In the genomic region with DNA sequence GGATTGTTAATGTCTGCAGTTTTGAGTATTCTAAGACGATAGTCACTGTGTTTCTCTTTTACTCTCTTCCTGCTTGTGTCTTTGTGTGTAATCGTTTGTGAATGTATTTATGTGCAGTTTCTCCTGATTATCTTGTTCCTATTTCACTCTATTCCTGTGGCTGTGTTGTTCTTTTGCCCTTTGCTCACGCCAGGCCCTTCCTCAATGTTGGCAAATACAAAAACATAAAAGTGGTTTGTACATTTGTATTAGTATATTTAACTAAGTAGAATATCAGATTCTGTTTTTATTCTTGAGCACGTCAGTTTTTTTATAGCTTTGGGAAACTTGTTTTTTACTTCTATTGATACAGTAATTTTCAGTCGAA, we compare ENCODE assay signal across 1 cellular context.
TF ChIP-seq lines count a peak whose summit lies in the region.

No MANE protein-coding gene starts in this region.

TF ChIP-seq in GM23338, 12 proteins besides CTCF, POLR2A, EP300 and RAD21 (continued from another document):
- TF ChIP-seq REST (IDR thresholded peaks at IDR 0.05; ENCODE audit: unreplicated experiment) = no peak
- TF ChIP-seq, protein P1, sequence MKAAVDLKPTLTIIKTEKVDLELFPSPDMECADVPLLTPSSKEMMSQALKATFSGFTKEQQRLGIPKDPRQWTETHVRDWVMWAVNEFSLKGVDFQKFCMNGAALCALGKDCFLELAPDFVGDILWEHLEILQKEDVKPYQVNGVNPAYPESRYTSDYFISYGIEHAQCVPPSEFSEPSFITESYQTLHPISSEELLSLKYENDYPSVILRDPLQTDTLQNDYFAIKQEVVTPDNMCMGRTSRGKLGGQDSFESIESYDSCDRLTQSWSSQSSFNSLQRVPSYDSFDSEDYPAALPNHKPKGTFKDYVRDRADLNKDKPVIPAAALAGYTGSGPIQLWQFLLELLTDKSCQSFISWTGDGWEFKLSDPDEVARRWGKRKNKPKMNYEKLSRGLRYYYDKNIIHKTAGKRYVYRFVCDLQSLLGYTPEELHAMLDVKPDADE (IDR thresholded peaks at IDR 0.05) = no peak
- no peak for TF ChIP-seq ZNF114 (CRISPR knock-in tag; IDR thresholded peaks at IDR 0.05)
- no peak for TF ChIP-seq CREB1 (CRISPR knock-in tag; IDR thresholded peaks at IDR 0.05; ENCODE audit: low read depth)
- no peak for TF ChIP-seq NANOG (IDR thresholded peaks at IDR 0.05; ENCODE audit: borderline replicate concordance)
- TF ChIP-seq ZNF331 (CRISPR knock-in tag; IDR thresholded peaks at IDR 0.05; ENCODE audit: low read depth) = no peak
